Comparison of ENCODE assay signal across 16 cellular contexts in the genomic region with DNA sequence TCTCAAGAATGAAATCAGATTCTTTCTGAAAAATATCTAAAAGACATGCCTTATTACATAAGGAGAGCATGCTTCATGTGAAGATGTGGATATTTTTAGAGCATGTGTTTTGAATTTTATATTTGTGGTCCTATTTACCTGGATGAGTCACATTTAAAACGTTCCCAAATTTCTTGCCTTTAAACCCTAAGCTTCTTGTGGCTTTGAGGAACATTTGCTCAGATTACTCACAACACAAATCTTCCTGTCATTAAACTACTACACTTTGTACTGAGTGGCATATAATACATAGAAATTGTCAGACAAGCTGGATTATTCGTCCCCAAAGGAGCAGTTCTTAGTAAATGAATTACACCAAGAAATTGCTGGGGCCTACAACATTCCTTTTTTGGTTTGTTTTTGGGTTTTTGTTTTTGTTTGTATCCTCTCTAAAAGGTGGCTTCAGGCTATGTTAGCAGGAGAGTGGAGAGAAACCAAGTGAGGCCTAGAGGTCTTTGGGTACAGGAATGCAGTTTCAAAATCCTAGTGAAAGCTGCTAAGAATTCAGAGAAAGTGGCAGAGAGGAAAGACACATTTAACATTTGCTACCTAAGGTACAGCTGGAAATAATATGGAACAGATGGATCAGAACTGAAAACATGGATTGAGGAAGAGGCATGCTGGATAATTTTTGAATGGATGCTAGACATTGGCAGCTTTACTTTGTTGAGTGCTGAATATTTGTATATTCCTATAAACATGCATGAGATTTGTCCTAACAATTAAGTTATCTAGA.
A peak's percentile ranks its signal among the peaks of the same experiment; 100 is the strongest.
DNase-seq lines count a peak whose midpoint lies in the region; ATAC-seq and TF ChIP-seq lines count a peak whose summit lies in the region.
"Had no signal": no experiment of that assay in that cellular context is flagged by ENCODE, and none has a peak within 500 bp of the region (broad histone marks: within the 10 kb centered on the region; RNA-seq: fewer than 3 reads in every experiment).

No MANE protein-coding gene starts in this region.

- peak overlapping the region; percentile 94 for H4K5ac ChIP-seq in IMR-90 (ENCODE audit: low read depth, low read length)

- H3K9me3 ChIP-seq in IMR-90 (ENCODE audit: control insufficient read depth, insufficient read depth, low read length) (no peaks in the 10 kb centered on the region), mammary epithelial cell (replicated peaks; ENCODE audit: insufficient read depth, low read length) (no peaks in the 10 kb centered on the region)

- CTCF ChIA-PET in IMR-90 (lab: Yijun Ruan, JAX), result interaction anchor here (0.6 to 1.9 kb wide), 8 partner anchors 11 to 377 kb away, joined by 3 to 8 read pairs (median 3); no protein-coding TSS in a partner anchor
- CTCF ChIA-PET in mammary epithelial cell (lab: Charles Lee; ENCODE audit: low non-redundant PET), result no interaction called here

- H3K4me1 Mint-ChIP-seq in nephron, result peaks cover 19% of the 10 kb centered on the region
- H3K4me1 Mint-ChIP-seq: natural killer cell had no signal

- no peaks in the 10 kb centered on the region for H3K79me2 ChIP-seq in mammary epithelial cell (ENCODE audit: insufficient read depth, low read length)

- H4K8ac ChIP-seq in IMR-90 (ENCODE audit: low read depth in 2 of 2, low read length in 2 of 2), result peak overlapping the region; percentile 76 to 79

- no peaks in the 10 kb centered on the region for H3K36me3 ChIP-seq in IMR-90 (ENCODE audit: control insufficient read depth, insufficient read depth, low read length)
- H3K36me3 ChIP-seq in mammary epithelial cell (ENCODE audit: insufficient read depth, low read length), result no peaks in the 10 kb centered on the region

- DNase-seq in A172 (ENCODE audit: low spot score) (peak; percentile 64), IMR-90 (no peak), mammary epithelial cell (peak; percentile 65), activated gamma-delta T cell (lab: John Stamatoyannopoulos, UW) (no peak)
- no peak for DNase-seq in activated CD4-positive, alpha-beta T cell treated with anti-CD3 and anti-CD28 coated beads for 4 hours
- DNase-seq: ACHN; activated CD8-positive, alpha-beta memory T cell treated with anti-CD3 and anti-CD28 coated beads, Interleukin-2, amount 50 U/mL, for 4 hours; natural killer cell; NCI-H1930; NCI-H82; stimulated activated CD4-positive, alpha-beta T cell treated with anti-CD3 and anti-CD28 coated beads, Interleukin-12 subunit alpha, Interleukin-12 subunit beta, amount 100 ng/mL, for 4 hours had no signal

- H3K4me3 ChIP-seq in IMR-90 (ENCODE audit: insufficient read depth, low read depth, low read length), result no peak overlapping the region
- H3K4me3 ChIP-seq in mammary epithelial cell (replicated peaks in 1 of 3; ENCODE audit: insufficient read depth in 1 of 3, low read depth in 2 of 3, low read length in 3 of 3), result no peak overlapping the region

- H3K27me3 ChIP-seq in IMR-90 (ENCODE audit: control insufficient read depth, insufficient read depth, low read length) (no peaks in the 10 kb centered on the region), mammary epithelial cell (ENCODE audit: insufficient read depth, low read length) (no peaks in the 10 kb centered on the region)

- no peaks in the 10 kb centered on the region for H3K27me3 Mint-ChIP-seq in nephron (ENCODE audit: low read depth)

- no peaks in the 10 kb centered on the region for H3K79me1 ChIP-seq in IMR-90 (ENCODE audit: low read depth in 1 of 2, low read length in 2 of 2)

- no peak for TF ChIP-seq RAD21 in IMR-90 (IDR thresholded peaks at IDR 0.05; ENCODE audit: low read length)

- peak overlapping the region; percentile 62 for H3K56ac ChIP-seq in IMR-90 (ENCODE audit: extremely low read depth, insufficient read depth, low read length)

- POLR2A ChIA-PET in IMR-90 (lab: Charles Lee; ENCODE audit: unreplicated experiment), result interaction anchor here (0.9 to 1.2 kb wide), 2 partner anchors 60 to 68 kb away, joined by 4 read pairs; no protein-coding TSS in a partner anchor

- H3K23ac ChIP-seq in IMR-90 (ENCODE audit: low read depth, low read length), result peak overlapping the region; percentile 19

- H3K27ac ChIP-seq in IMR-90 (ENCODE audit: insufficient read depth, low read length) (peak overlapping the region; percentile 33; the same call in 1 of the 2 replicates), mammary epithelial cell (ENCODE audit: insufficient read depth, low read depth, low read length) (peak overlapping the region; percentile 79)
- H3K27ac ChIP-seq: VCaP had no signal

- peak overlapping the region; percentile 79 for H2BK5ac ChIP-seq in IMR-90 (ENCODE audit: low read depth, low read length, poor library complexity, severe bottlenecking)

- peak overlapping the region; percentile 8; the same call in 1 of the 2 replicates for H2AK5ac ChIP-seq in IMR-90 (ENCODE audit: low read depth, low read length)

- H4K91ac ChIP-seq in IMR-90 (ENCODE audit: insufficient read depth, low read depth, low read length), result peak overlapping the region; percentile 81; the same call in 1 of the 2 replicates

- peaks cover 8% of the 10 kb centered on the region for H3K9me1 ChIP-seq in IMR-90 (ENCODE audit: insufficient read depth, low read length)

- no CpG with 5 or more reads among the region's 2 CpGs for WGBS in IMR-90 (ENCODE audit: extremely low coverage in 2 of 2, insufficient read length in 1 of 2), 2 experiments
- 21% methylated on average over 2 of the region's 2 CpGs for WGBS in mammary epithelial cell (ENCODE audit: low coverage, missing lambda C conversion rate)

- peak overlapping the region; percentile 84 for H3K14ac ChIP-seq in IMR-90 (replicated peaks; ENCODE audit: low read depth, low read length)

- peak overlapping the region; percentile 95 for H3K18ac ChIP-seq in IMR-90 (ENCODE audit: low read depth, low read length)

- ATAC-seq in IMR-90 (ENCODE audit: low read depth) (no peak), GM21528 (IDR thresholded peaks at IDR 0.05; ENCODE audit: low FRiP score, unreplicated experiment) (no peak), HG03108 (IDR thresholded peaks at IDR 0.05; ENCODE audit: unreplicated experiment) (no peak)
- ATAC-seq: natural killer cell had no signal

- in situ Hi-C loops in IMR-90 (cut with MboI; ENCODE audit: low sequenced_read_pairs), result no loop called here
- in situ Hi-C loops in mammary epithelial cell (cut with MboI; ENCODE audit: low sequenced_read_pairs in 2 of 2), result no loop called here

- H3K27ac Mint-ChIP-seq in nephron, result peak overlapping the region; percentile 28 to 73 (median 67)
- H3K27ac Mint-ChIP-seq: activated naive CD8-positive, alpha-beta T cell; natural killer cell had no signal

- H3K4ac ChIP-seq in IMR-90 (ENCODE audit: low read depth, low read length), result peak overlapping the region; percentile 83; the same call in 1 of the 2 replicates

- H3K4me1 ChIP-seq in IMR-90 (ENCODE audit: control insufficient read depth, insufficient read depth, low read length), result peaks cover 24% of the 10 kb centered on the region
- H3K4me1 ChIP-seq in mammary epithelial cell (ENCODE audit: insufficient read depth, low read length), result peaks cover 50% of the 10 kb centered on the region

- peaks cover 4% of the 10 kb centered on the region for H3K36me3 Mint-ChIP-seq in nephron (ENCODE audit: low read depth)
- H3K36me3 Mint-ChIP-seq: activated naive CD8-positive, alpha-beta T cell; natural killer cell had no signal

- no peaks in the 10 kb centered on the region for H4K20me1 ChIP-seq in IMR-90 (ENCODE audit: insufficient read depth, low read length)
- H4K20me1 ChIP-seq in mammary epithelial cell (ENCODE audit: insufficient read depth, low read length), result no peaks in the 10 kb centered on the region

- no peak overlapping the region for H3K4me3 Mint-ChIP-seq in nephron
- H3K4me3 Mint-ChIP-seq: activated naive CD8-positive, alpha-beta T cell; natural killer cell had no signal

- H3K4me2 ChIP-seq in IMR-90 (ENCODE audit: low read depth, low read length), result no peak overlapping the region
- peak overlapping the region; percentile 46 for H3K4me2 ChIP-seq in mammary epithelial cell (ENCODE audit: insufficient read depth, low read depth, low read length)

- H2BK15ac ChIP-seq in IMR-90 (ENCODE audit: low read depth, low read length), result peak overlapping the region; percentile 89

- H3K9ac ChIP-seq in IMR-90 (ENCODE audit: low read depth, low read length), result peak overlapping the region; percentile 33; the same call in 1 of the 2 replicates
- no peak overlapping the region for H3K9ac ChIP-seq in mammary epithelial cell (ENCODE audit: insufficient read depth, low read length)

- TF ChIP-seq CTCF in IMR-90 (conservative IDR thresholded peaks at IDR 0.05; ENCODE audit: low read depth, low read length) (no peak), mammary epithelial cell (conservative IDR thresholded peaks at IDR 0.05 in 1 of 2, IDR thresholded peaks at IDR 0.05 in 1 of 2; ENCODE audit: extremely low read depth in 1 of 2, insufficient read depth in 1 of 2, low read depth in 1 of 2, low read length in 2 of 2) (no peak), nephron (IDR thresholded peaks at IDR 0.05; ENCODE audit: unreplicated experiment in 3 of 3) (no peak)

- H2AFZ ChIP-seq in IMR-90 (replicated peaks; ENCODE audit: low read length, poor library complexity), result no peak overlapping the region
- H2AFZ ChIP-seq in mammary epithelial cell (ENCODE audit: low read depth, low read length), result no peak overlapping the region

- peak overlapping the region; percentile 87 for H2BK20ac ChIP-seq in IMR-90 (ENCODE audit: low read depth, low read length)

- intact Hi-C loops in IMR-90 (cut with micrococcal nuclease) (loop anchor here (2.0 kb wide), 1 partner anchor 15 kb away; no protein-coding TSS in a partner anchor), mammary epithelial cell (cut with micrococcal nuclease) (loop anchor here (1.0 to 2.0 kb wide), 2 partner anchors 16 to 67 kb away; no protein-coding TSS in a partner anchor)

- H3K9me3 Mint-ChIP-seq in nephron, result peaks cover 2% of the 10 kb centered on the region
- H3K9me3 Mint-ChIP-seq: natural killer cell had no signal

- H2AK9ac ChIP-seq in IMR-90 (replicated peaks; ENCODE audit: low read depth, low read length, poor library complexity), result no peak overlapping the region

- no TSS peak for BruUV-seq in IMR-90 (replicated peaks; lab: Mats Ljungman, UMichigan)
- no TSS peak for BruUV-seq in mammary epithelial cell (replicated peaks; lab: Mats Ljungman, UMichigan)

- dilution Hi-C loops in IMR-90 (cut with HindIII; ENCODE audit: low sequenced_read_pairs, unreplicated experiment), result no loop called here
- dilution Hi-C loops in mammary epithelial cell (cut with HindIII; ENCODE audit: low sequenced_read_pairs), result no loop called here

- no peak for TF ChIP-seq POLR2A in IMR-90 (IDR thresholded peaks at IDR 0.05; ENCODE audit: low read depth, low read length)

- H2BK120ac ChIP-seq in IMR-90 (ENCODE audit: low read depth, low read length), result peak overlapping the region; percentile 91

TF ChIP-seq in IMR-90, 13 proteins besides CTCF, POLR2A, EP300 and RAD21 (continues in another document):
- TF ChIP-seq, protein P1, sequence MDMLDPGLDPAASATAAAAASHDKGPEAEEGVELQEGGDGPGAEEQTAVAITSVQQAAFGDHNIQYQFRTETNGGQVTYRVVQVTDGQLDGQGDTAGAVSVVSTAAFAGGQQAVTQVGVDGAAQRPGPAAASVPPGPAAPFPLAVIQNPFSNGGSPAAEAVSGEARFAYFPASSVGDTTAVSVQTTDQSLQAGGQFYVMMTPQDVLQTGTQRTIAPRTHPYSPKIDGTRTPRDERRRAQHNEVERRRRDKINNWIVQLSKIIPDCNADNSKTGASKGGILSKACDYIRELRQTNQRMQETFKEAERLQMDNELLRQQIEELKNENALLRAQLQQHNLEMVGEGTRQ (IDR thresholded peaks at IDR 0.05; ENCODE audit: low read depth, low read length), result no peak

Comparison
In these comparisons a context has a peak if more than half of its experiments do, and no peak if none do; other contexts are left out.
1. DNase-seq: peak in A172 (single experiment) and mammary epithelial cell (single experiment); none in IMR-90 (single experiment), activated CD4-positive, alpha-beta T cell treated with anti-CD3 and anti-CD28 coated beads for 4 hours (0 of 2) and activated gamma-delta T cell (single experiment).